ENCODE assay signal across 20 cellular contexts in genomic region chr21:33101300-33102005, GRCh38. TPM values are rescaled to one million over a fixed set of nuclear protein-coding genes. Genes with fewer than 3 reads are reported as not detected.
DNase-seq lines count a peak whose midpoint lies in the region; ATAC-seq, FAIRE-seq and TF ChIP-seq lines count a peak whose summit lies in the region.
"Had no signal": no experiment of that assay in that cellular context is flagged by ENCODE, and none has a peak within 500 bp of the region (broad histone marks: within the 10 kb centered on the region; RNA-seq: fewer than 3 reads in every experiment).

No MANE protein-coding gene starts in this region.

- TF ChIP-seq RAD21 in K562 (CRISPR knock-in tag; conservative IDR thresholded peaks at IDR 0.05 in 1 of 2, IDR thresholded peaks at IDR 0.05 in 1 of 2) = no peak

- H3K36me3 Mint-ChIP-seq in nephron progenitor cell (ENCODE audit: low read depth) (no peaks in the 10 kb centered on the region), immature natural killer cell (no peaks in the 10 kb centered on the region)

- H4K20me1 ChIP-seq in K562 (replicated peaks; ENCODE audit: control insufficient read depth, insufficient read depth, low read length) = no peaks in the 10 kb centered on the region

- H3K36me3 ChIP-seq in GM06990 (ENCODE audit: control insufficient read depth, insufficient read depth, low read length) (no peaks in the 10 kb centered on the region), K562 (ENCODE audit: control insufficient read depth, insufficient read depth, low read length) (no peaks in the 10 kb centered on the region)
- H3K36me3 ChIP-seq: cardiac muscle cell, MG63, neutrophil, right lobe of liver, thyroid gland had no signal

- POLR2A ChIA-PET in K562 (lab: Yijun Ruan, JAX) = interaction anchor here (0.6 to 0.7 kb wide), 3 partner anchors 23 to 434 kb away, joined by 3 read pairs; no protein-coding TSS in a partner anchor

- H3K4me1 Mint-ChIP-seq in nephron progenitor cell = peaks cover 39% of the 10 kb centered on the region
- no peaks in the 10 kb centered on the region for H3K4me1 Mint-ChIP-seq in immature natural killer cell

- peak overlapping the region; percentile 39 for H3K4me3 Mint-ChIP-seq in nephron progenitor cell
- H3K4me3 Mint-ChIP-seq in immature natural killer cell = no peak overlapping the region
- H3K4me3 Mint-ChIP-seq: activated T-cell treated with anti-CD3 and anti-CD28 coated beads, Interleukin-2, amount 50 U/mL, for 4 hours had no signal

- H3K27ac ChIP-seq in K562 (ENCODE audit: extremely low read depth, low read depth, low read length) = no peak overlapping the region
- H3K27ac ChIP-seq: cardiac muscle cell, neutrophil, right lobe of liver, thyroid gland had no signal

- no peak overlapping the region for H3K4me2 ChIP-seq in K562 (ENCODE audit: insufficient read depth, low read length)

- H3K9me3 ChIP-seq in K562 (replicated peaks; ENCODE audit: control insufficient read depth, insufficient read depth, low read depth, low read length) = no peaks in the 10 kb centered on the region
- H3K9me3 ChIP-seq: MG63, neutrophil, right lobe of liver, thyroid gland had no signal

- H2AFZ ChIP-seq in K562 (ENCODE audit: low read depth, low read length) = no peak overlapping the region

- no peak overlapping the region for H3K27ac Mint-ChIP-seq in nephron progenitor cell
- H3K27ac Mint-ChIP-seq in immature natural killer cell = no peak overlapping the region

- no peak overlapping the region; a peak in 1 of 4 replicates for H3K9ac ChIP-seq in K562 (ENCODE audit: insufficient read depth in 1 of 2, low read depth in 2 of 2, low read length in 2 of 2)

- H3K9me3 Mint-ChIP-seq in nephron progenitor cell (peaks cover 29% of the 10 kb centered on the region), immature natural killer cell (no peaks in the 10 kb centered on the region)
- H3K9me3 Mint-ChIP-seq: activated T-cell treated with anti-CD3 and anti-CD28 coated beads, Interleukin-2, amount 50 U/mL, for 4 hours had no signal

- no peak for FAIRE-seq in K562 (lab: Jason Lieb, UNC)
- FAIRE-seq: HTR-8/SVneo had no signal

- in situ Hi-C loops in K562 (cut with MboI) = no loop called here

- no peak for TF ChIP-seq CTCF in GM06990 (IDR thresholded peaks at IDR 0.05; ENCODE audit: insufficient read depth, low read length, poor library complexity, severe bottlenecking)
- peak in 2 of 3 experiments; percentile 13 to 56; a peak in 2 of 6 replicates for TF ChIP-seq CTCF in K562 (IDR thresholded peaks at IDR 0.05 in 2 of 3, conservative IDR thresholded peaks at IDR 0.05 in 1 of 3; ENCODE audit: insufficient read depth in 2 of 3, low read depth in 1 of 3, low read length in 3 of 3)
- TF ChIP-seq CTCF in nephron progenitor cell (IDR thresholded peaks at IDR 0.05) = no peak

- ATAC-seq in K562 (peak; percentile 80), HG03095 (IDR thresholded peaks at IDR 0.05; ENCODE audit: unreplicated experiment) (no peak), HG03378 (IDR thresholded peaks at IDR 0.05; ENCODE audit: unreplicated experiment) (no peak)
- ATAC-seq: activated T-cell treated with anti-CD3 and anti-CD28 coated beads, Interleukin-2, amount 50 U/mL, for 4 hours had no signal

- 1% methylated on average over 32 of the region's 32 CpGs for WGBS in K562 (ENCODE audit: insufficient coverage, low coverage, missing lambda C conversion rate)

- intact Hi-C loops in K562 (cut with micrococcal nuclease) = no loop called here

- H3K79me2 ChIP-seq in K562 (ENCODE audit: control insufficient read depth, insufficient read depth, low read length) = no peaks in the 10 kb centered on the region

- H3K4me3 ChIP-seq in GM06990 (replicated peaks; ENCODE audit: low read depth, low read length) = no peak overlapping the region
- no peak overlapping the region for H3K4me3 ChIP-seq in K562
- H3K4me3 ChIP-seq: cardiac muscle cell, MG63, right lobe of liver, thyroid gland had no signal

- BruUV-seq in K562 (replicated peaks; lab: Mats Ljungman, UMichigan) = no TSS peak

- CTCF ChIA-PET in K562 (lab: Yijun Ruan, JAX; ENCODE audit: low intra/inter-chr PET ratio) = no interaction called here

- TF ChIP-seq POLR2A in K562 (conservative IDR thresholded peaks at IDR 0.05) = no peak

- no peaks in the 10 kb centered on the region for H3K9me1 ChIP-seq in K562 (ENCODE audit: control insufficient read depth, insufficient read depth, low read length)

- H3K27me3 Mint-ChIP-seq in nephron progenitor cell (ENCODE audit: low read depth, poor library complexity) = peaks cover 69% of the 10 kb centered on the region
- H3K27me3 Mint-ChIP-seq in immature natural killer cell (ENCODE audit: low read depth in 3 of 3) = peaks cover 0 to 30% (median 3%) of the 10 kb centered on the region in 3 donors

- peak; percentile 37 for DNase-seq in GM06990 (ENCODE audit: extremely low read depth, insufficient read length)
- DNase-seq in HK-2 (ENCODE audit: unreplicated experiment) = peak; percentile 16
- no peak for DNase-seq in K562 (ENCODE audit: extremely low read depth in 1 of 4, low spot score in 3 of 4)
- DNase-seq in nephron progenitor cell = peak; percentile 51
- DNase-seq in immature natural killer cell = no peak
- DNase-seq in AML-193 (lab: John Stamatoyannopoulos, UW) = no peak
- DNase-seq: activated T-cell treated with anti-CD3 and anti-CD28 coated beads, Interleukin-2, amount 50 U/mL, for 4 hours; effector memory CD4-positive, alpha-beta T cell; MG63; right lobe of liver; Right ventricle myocardium superior; stimulated activated CD4-positive, alpha-beta T cell treated with anti-CD3 and anti-CD28 coated beads, Interleukin-1b, Interleukin-23, amount 100 ng/mL, for 48 hours; T-helper 9 cell; thyroid gland had no signal

- H3K27me3 ChIP-seq in GM06990 (replicated peaks; ENCODE audit: control insufficient read depth, insufficient read depth, low read length) (peaks cover 1% of the 10 kb centered on the region), K562 (ENCODE audit: control insufficient read depth in 2 of 2, insufficient read depth in 2 of 2, low read length in 2 of 2) (peaks cover 48 to 69% of the 10 kb centered on the region in 2 experiments)
- H3K27me3 ChIP-seq: MG63, right lobe of liver, thyroid gland had no signal

- no peak for TF ChIP-seq EP300 in K562 (IDR thresholded peaks at IDR 0.05; ENCODE audit: low read length)

- H3K4me1 ChIP-seq in K562 (replicated peaks in 1 of 2; ENCODE audit: control insufficient read depth in 2 of 2, insufficient read depth in 2 of 2, low read length in 2 of 2) = peaks cover 0 to 8% of the 10 kb centered on the region in 2 experiments; a peak in 1 of 5 replicates
- H3K4me1 ChIP-seq: right lobe of liver, thyroid gland had no signal

TF ChIP-seq in K562, 482 proteins besides CTCF, POLR2A, EP300 and RAD21 (continues in another document):
- TF ChIP-seq ZNF3 (CRISPR knock-in tag; IDR thresholded peaks at IDR 0.05) (no peak), SMARCA5 (IDR thresholded peaks at IDR 0.05) (no peak), BHLHE40 (IDR thresholded peaks at IDR 0.05; ENCODE audit: low read length) (no peak), SMAD4 (CRISPR knock-in tag; conservative IDR thresholded peaks at IDR 0.05) (no peak), ETV1 (tag; conservative IDR thresholded peaks at IDR 0.05; ENCODE audit: low read depth) (no peak)

RNA-seq across cellular contexts. Expression of gene OLIG1, which starts 31.5 kb away (rescaled TPM):
- total RNA-seq in K562 (2011; cell fraction: chromatin; rRNA removed; ENCODE audit: low replicate concordance) = not detected in 2 replicates
- not detected in 2 replicates for total RNA-seq in K562 (2011; cell fraction: nucleolus; rRNA removed)
- total RNA-seq in K562 (2011; cell fraction: nucleoplasm; rRNA removed) = not detected in 2 replicates
- not detected in 2 replicates for total RNA-seq in K562 (2014; rRNA removed)
- total RNA-seq in K562 (2014; rRNA removed; fragmentation: Illumina TruSeq; extraction: Trizol) = not detected in 2 replicates
- not detected in 2 replicates for total RNA-seq in K562 (2015; rRNA removed; fragmentation: Illumina TruSeq; extraction: Trizol)
- not detected in 2 replicates for total RNA-seq in K562 (2021)
- polyA plus RNA-seq in K562 (2011; rRNA removed) = not detected in 2 replicates
- polyA plus RNA-seq in K562 (2011; cell fraction: cytosol; rRNA removed) = not detected in 2 replicates
- polyA plus RNA-seq in K562 (2011; cell fraction: nucleus; rRNA removed) = not detected in 2 replicates
- not detected in 2 replicates for polyA plus RNA-seq in K562 (2012)
- not detected in 2 replicates for polyA plus RNA-seq in K562 (2014; fragmentation: Illumina TruSeq; extraction: Trizol)
- not detected for polyA plus RNA-seq in K562 (2014; fragmentation: Nextera tagmentation; extraction: Ambion mirVana)
- not detected in 2 replicates for polyA plus RNA-seq in K562 (2014; rRNA removed)
- not detected in 2 replicates for polyA minus RNA-seq in K562 (2011; rRNA and poly(A)+ RNA removed)
- polyA minus RNA-seq in K562 (2011; cell fraction: cytosol; rRNA and poly(A)+ RNA removed) = not detected in 2 replicates
- not detected in 2 replicates for polyA minus RNA-seq in K562 (2011; cell fraction: nucleus; rRNA and poly(A)+ RNA removed)
- not detected for polyA plus RNA-seq in immature natural killer cell
- total RNA-seq: activated T-cell treated with anti-CD3 and anti-CD28 coated beads, Interleukin-2, amount 50 U/mL, for 4 hours; cardiac muscle cell; lung microvascular endothelial cell; right lobe of liver; thyroid gland had no signal

Comparison
In these comparisons a context has a peak if more than half of its experiments do, and no peak if none do; other contexts are left out.
1. DNase-seq: peak in GM06990 (single experiment), HK-2 (single experiment) and nephron progenitor cell (single experiment); none in K562 (0 of 4), immature natural killer cell (0 of 3) and AML-193 (0 of 2).
2. CTCF ChIP-seq: peak in K562 (2 of 3); none in GM06990 (single experiment) and nephron progenitor cell (single experiment).